1 cellular context compared by ENCODE assay signal in the genomic region with DNA sequence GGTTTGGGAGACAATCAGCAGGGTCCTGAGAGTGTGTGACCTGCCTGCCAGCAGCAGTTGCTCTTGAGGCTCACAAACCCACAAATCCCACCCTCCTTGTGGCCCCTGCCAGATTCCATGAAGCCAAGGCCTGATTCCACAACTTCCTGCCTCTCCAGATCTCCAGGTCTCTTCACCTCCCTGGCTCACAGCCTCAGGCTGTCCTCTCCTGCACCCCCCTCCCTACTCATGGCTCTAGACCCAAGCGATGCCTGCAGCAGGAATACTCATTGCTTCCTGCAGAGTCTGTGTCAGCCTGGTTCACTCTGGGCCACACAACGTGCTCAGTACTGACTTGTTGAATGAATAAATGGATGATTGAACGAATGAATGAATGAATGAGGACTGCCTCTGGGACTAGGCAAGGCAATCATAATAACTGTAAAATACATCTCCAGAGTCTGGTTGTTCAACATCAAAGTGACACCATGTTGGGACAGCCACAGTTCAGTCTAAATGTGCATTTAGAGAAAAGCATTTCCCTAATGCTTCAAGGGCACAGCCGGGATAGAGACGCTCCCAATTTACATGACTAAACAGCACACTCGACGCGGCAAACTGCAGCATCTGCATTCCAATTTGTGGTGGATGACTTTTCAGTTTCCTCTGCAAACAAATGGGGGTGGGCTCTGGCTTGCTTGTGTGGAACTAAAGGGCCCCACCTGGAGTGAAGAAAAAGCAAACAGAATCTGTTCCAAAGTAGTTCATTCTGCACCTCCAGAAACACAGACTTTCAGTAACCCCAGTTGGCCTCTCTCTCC.
TF ChIP-seq lines count a peak whose summit lies in the region.

No MANE protein-coding gene starts in this region.

TF ChIP-seq in neural cell, 6 proteins besides CTCF, POLR2A, EP300 and RAD21:
- TF ChIP-seq POLR2AphosphoS5 (IDR thresholded peaks at IDR 0.05): peak; percentile 90
- no peak for TF ChIP-seq SMC3 (conservative IDR thresholded peaks at IDR 0.05; ENCODE audit: poor library complexity)
